19 cellular contexts compared by ENCODE assay signal in the genomic region with DNA sequence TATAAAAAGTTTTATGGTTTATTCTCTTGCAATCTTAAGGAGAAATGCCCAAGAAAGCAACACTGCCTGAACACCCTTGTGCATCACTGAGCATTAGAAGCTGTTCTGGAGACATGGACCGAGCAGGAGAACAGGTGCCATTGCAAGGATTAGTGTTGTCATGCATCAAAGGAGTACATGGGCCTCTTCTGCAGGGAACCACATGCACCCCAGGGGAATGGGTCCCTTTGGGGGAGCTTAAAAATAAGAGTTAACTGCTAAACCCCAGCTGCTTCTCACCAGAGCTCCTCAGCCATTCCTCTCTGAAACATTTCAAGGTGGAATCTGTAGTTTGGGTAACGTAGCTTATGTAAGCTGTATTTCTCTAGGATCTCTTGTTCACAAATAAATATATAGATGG.
"Had no signal": no experiment of that assay in that cellular context is flagged by ENCODE, and none has a peak within 500 bp of the region (broad histone marks: within the 10 kb centered on the region; RNA-seq: fewer than 3 reads in every experiment).

No MANE protein-coding gene starts in this region.

- H3K4me3 Mint-ChIP-seq: immature natural killer cell; naive thymus-derived CD4-positive, alpha-beta T cell; stimulated activated effector memory CD8-positive, alpha-beta T cell treated with anti-CD3 and anti-CD28 coated beads, Interleukin-12 subunit alpha, Interleukin-12 subunit beta, amount 100 ng/mL, for 72 hours had no signal

- ATAC-seq: esophagus mucosa; left colon; naive thymus-derived CD4-positive, alpha-beta T cell; stimulated activated effector memory CD8-positive, alpha-beta T cell treated with anti-CD3 and anti-CD28 coated beads, Interleukin-12 subunit alpha, Interleukin-12 subunit beta, amount 100 ng/mL, for 72 hours; stimulated activated naive CD8-positive, alpha-beta T cell treated with anti-CD3 and anti-CD28 coated beads, Interleukin-15, Interleukin-2, amounts not matched to agents 100 U/mL and 50 U/mL, for 24 hours had no signal

- H3K4me1 Mint-ChIP-seq: immature natural killer cell; naive thymus-derived CD4-positive, alpha-beta T cell; stimulated activated effector memory CD8-positive, alpha-beta T cell treated with anti-CD3 and anti-CD28 coated beads, Interleukin-12 subunit alpha, Interleukin-12 subunit beta, amount 100 ng/mL, for 72 hours had no signal

- H3K36me3 ChIP-seq: neutrophil, ovary, tibial artery, upper lobe of left lung had no signal

- H3K27me3 ChIP-seq: neutrophil, ovary, tibial artery, upper lobe of left lung, uterus had no signal

- DNase-seq: effector memory CD4-positive, alpha-beta T cell; foreskin fibroblast; immature natural killer cell; kidney; left colon; mammary epithelial cell; naive thymus-derived CD4-positive, alpha-beta T cell; ovary; right cardiac atrium; stimulated activated CD4-positive, alpha-beta T cell treated with anti-CD3 and anti-CD28 coated beads, Interleukin-4, amount 100 ng/mL, for 1 hour; stimulated activated CD8-positive, alpha-beta memory T cell treated with anti-CD3 and anti-CD28 coated beads, Interleukin-4, amount 100 ng/mL, for 48 hours; stimulated activated naive CD8-positive, alpha-beta T cell treated with anti-CD3 and anti-CD28 coated beads, Interleukin-15, Interleukin-2, amounts not matched to agents 100 U/mL and 50 U/mL, for 24 hours; tibial artery; upper lobe of left lung; uterus had no signal

- H3K27ac ChIP-seq: neutrophil, ovary, upper lobe of left lung had no signal

- H3K9me3 Mint-ChIP-seq: stimulated activated effector memory CD8-positive, alpha-beta T cell treated with anti-CD3 and anti-CD28 coated beads, Interleukin-12 subunit alpha, Interleukin-12 subunit beta, amount 100 ng/mL, for 72 hours had no signal

- H3K9me3 ChIP-seq: neutrophil, ovary, tibial artery, upper lobe of left lung, uterus had no signal

- H3K27me3 Mint-ChIP-seq: progenitor cell of endocrine pancreas had no signal

- H3K36me3 Mint-ChIP-seq: immature natural killer cell; naive thymus-derived CD4-positive, alpha-beta T cell; stimulated activated effector memory CD8-positive, alpha-beta T cell treated with anti-CD3 and anti-CD28 coated beads, Interleukin-12 subunit alpha, Interleukin-12 subunit beta, amount 100 ng/mL, for 72 hours had no signal

- H3K27ac Mint-ChIP-seq: immature natural killer cell; naive thymus-derived CD4-positive, alpha-beta T cell; progenitor cell of endocrine pancreas; stimulated activated effector memory CD8-positive, alpha-beta T cell treated with anti-CD3 and anti-CD28 coated beads, Interleukin-12 subunit alpha, Interleukin-12 subunit beta, amount 100 ng/mL, for 72 hours had no signal

- H3K4me3 ChIP-seq: ovary, tibial artery, upper lobe of left lung, uterus had no signal

- H3K4me1 ChIP-seq: uterus had no signal
